ENCODE assay signal across 8 cellular contexts in the genomic region with DNA sequence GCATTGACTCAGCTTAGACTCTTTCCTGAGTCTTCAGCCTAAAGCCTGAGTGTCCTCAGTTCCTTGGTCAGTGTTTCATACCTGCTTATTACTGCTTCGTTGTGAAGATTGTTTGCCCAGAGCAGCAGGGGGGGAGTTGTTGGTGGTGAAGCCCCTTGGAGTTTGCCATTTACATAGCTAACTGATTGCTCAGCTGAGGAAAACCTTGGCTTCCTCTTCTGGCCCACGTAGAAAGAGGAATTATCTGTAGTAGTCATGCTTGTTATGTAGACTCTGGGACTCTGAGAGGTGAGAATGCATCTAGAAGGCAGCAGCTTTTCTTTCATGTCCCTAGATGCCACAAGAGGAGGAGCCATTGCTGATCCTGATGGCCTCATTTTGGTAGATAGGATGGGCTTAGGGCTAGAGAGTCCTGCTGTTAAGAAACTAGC.
DNase-seq lines count a peak whose midpoint lies in the region; ATAC-seq and TF ChIP-seq lines count a peak whose summit lies in the region.

No MANE protein-coding gene starts in this region.

- H3K4me2 ChIP-seq in hepatocyte = peak overlapping the region; percentile 18

- DNase-seq in ACHN (peak; percentile 84), HEK293T (ENCODE audit: extremely low spot score) (peak; percentile 12), T1000 (lab: John Stamatoyannopoulos, UW) (peak; percentile 25), hepatocyte (ENCODE audit: low spot score) (peak; percentile 57), hippocampal formation (lab: John Stamatoyannopoulos, UW) (no peak), NCI-H526 (lab: John Stamatoyannopoulos, UW) (no peak)

- no peaks in the 10 kb centered on the region for H4K20me1 ChIP-seq in hepatocyte (ENCODE audit: insufficient read depth, poor library complexity, severe bottlenecking)

- H3K36me3 ChIP-seq in hepatocyte (replicated peaks; ENCODE audit: insufficient read depth, low read depth) = no peaks in the 10 kb centered on the region

- H3K4me3 ChIP-seq in hepatocyte = no peak overlapping the region

- ATAC-seq in HG02885 (IDR thresholded peaks at IDR 0.05; ENCODE audit: poor library complexity, unreplicated experiment) (no peak), HG02763 (IDR thresholded peaks at IDR 0.05; ENCODE audit: unreplicated experiment) (no peak)

- in situ Hi-C loops in ACHN (cut with HindIII; ENCODE audit: low pct_ligation_motif_present, low pct_unique_long_range_greater_than_20kb, low sequenced_read_pairs) = no loop called here

- POLR2A ChIA-PET in HEK293T (lab: Yijun Ruan, JAX) = interaction anchor here (1.2 to 1.5 kb wide), 2 partner anchors 10 to 16 kb away, joined by 3 read pairs; no protein-coding TSS in a partner anchor

- no peaks in the 10 kb centered on the region for H3K9me3 ChIP-seq in hepatocyte (ENCODE audit: low read depth)

- 13% methylated on average over 2 of the region's 2 CpGs for WGBS in hepatocyte (ENCODE audit: low lambda C conversion rate, missing lambda C conversion rate)

- H3K4me1 ChIP-seq in hepatocyte (ENCODE audit: insufficient read depth) = no peaks in the 10 kb centered on the region

- no peak for TF ChIP-seq CTCF in hepatocyte (IDR thresholded peaks at IDR 0.05; ENCODE audit: poor library complexity)

- H3K79me2 ChIP-seq in hepatocyte = peaks cover 7% of the 10 kb centered on the region

- no peak overlapping the region for H2AFZ ChIP-seq in hepatocyte

- H3K9me2 ChIP-seq in hepatocyte (replicated peaks; ENCODE audit: insufficient read depth) = no peaks in the 10 kb centered on the region

- CTCF ChIA-PET in HEK293T (lab: Yijun Ruan, JAX) = interaction anchor here (0.8 kb wide), 1 partner anchor 517 kb away, joined by 4 read pairs; no protein-coding TSS in a partner anchor

- H3K27ac ChIP-seq in hepatocyte = peak overlapping the region; percentile 58

- no peaks in the 10 kb centered on the region for H3K27me3 ChIP-seq in hepatocyte

TF ChIP-seq in HEK293T, 16 proteins besides CTCF, POLR2A, EP300 and RAD21:
- TF ChIP-seq CTBP1 (IDR thresholded peaks at IDR 0.05; ENCODE audit: borderline replicate concordance) = no peak
- TF ChIP-seq L3MBTL2 (conservative IDR thresholded peaks at IDR 0.05) = no peak
- no peak for TF ChIP-seq ELF4 (IDR thresholded peaks at IDR 0.05)

Comparison
In these comparisons a context has a peak if more than half of its experiments do, and no peak if none do; other contexts are left out.
1. DNase-seq: peak in ACHN (single experiment), HEK293T (single experiment), T1000 (single experiment) and hepatocyte (single experiment); none in hippocampal formation (0 of 2) and NCI-H526 (0 of 2).